8 cellular contexts compared by ENCODE assay signal in genomic region chr1:12153181-12153785, GRCh38. TPM values are rescaled to one million over a fixed set of nuclear protein-coding genes. Genes with fewer than 3 reads are reported as not detected.
DNase-seq lines count a peak whose midpoint lies in the region; ATAC-seq and TF ChIP-seq lines count a peak whose summit lies in the region.

No MANE protein-coding gene starts in this region.

- POLR2A ChIA-PET in activated CD8-positive, alpha-beta T cell treated with anti-CD3 and anti-CD28 coated beads for 36 hours (lab: Charles Lee): interaction anchor here (0.9 to 1.4 kb wide), 3 partner anchors 13 to 245 kb away, joined by 4 to 5 read pairs (median 4); partner anchors contain the start of gene TNFRSF1B

- H3K4me3 ChIP-seq in right cardiac atrium (ENCODE audit: low read length) (no peak overlapping the region), thyroid gland (replicated peaks in 1 of 3) (no peak overlapping the region)

- no peak overlapping the region for H3K4me3 Mint-ChIP-seq in activated CD8-positive, alpha-beta T cell treated with anti-CD3 and anti-CD28 coated beads for 36 hours

- H3K9me3 Mint-ChIP-seq in activated CD8-positive, alpha-beta T cell treated with anti-CD3 and anti-CD28 coated beads for 36 hours: peaks cover 20% of the 10 kb centered on the region

- H3K27me3 ChIP-seq in right cardiac atrium (ENCODE audit: control insufficient read depth, insufficient read depth): no peaks in the 10 kb centered on the region
- no peaks in the 10 kb centered on the region for H3K27me3 ChIP-seq in thyroid gland

- peak overlapping the region; percentile 86 for H3K27ac ChIP-seq in right cardiac atrium (ENCODE audit: low read length)
- peak overlapping the region in 2 of 3 donors; percentile 17 to 47 for H3K27ac ChIP-seq in thyroid gland

- H3K36me3 ChIP-seq in thyroid gland: no peaks in the 10 kb centered on the region

- peak in 1 of 2 donors; percentile 16 for TF ChIP-seq POLR2A in thyroid gland (IDR thresholded peaks at IDR 0.05)

- H3K4me1 ChIP-seq in right cardiac atrium (ENCODE audit: control insufficient read depth, insufficient read depth, low read length): peaks cover 14% of the 10 kb centered on the region
- H3K4me1 ChIP-seq in thyroid gland: peaks cover 30 to 49% of the 10 kb centered on the region in 2 donors

- peak; percentile 88 for DNase-seq in CD1c-positive myeloid dendritic cell (ENCODE audit: extremely low spot score)
- DNase-seq in activated CD8-positive, alpha-beta T cell treated with anti-CD3 and anti-CD28 coated beads for 36 hours: peak; percentile 32
- peak; percentile 67 to 83 (median 77) for DNase-seq in right cardiac atrium
- peak in 1 of 2 donors; percentile 36 for DNase-seq in thyroid gland
- DNase-seq in superior temporal gyrus (ENCODE audit: extremely low spot score): no peak
- DNase-seq in activated CD8-positive, alpha-beta memory T cell treated with anti-CD3 and anti-CD28 coated beads, Interleukin-2, amount 50 U/mL, for 48 hours: no peak

- ATAC-seq in HG03196 (IDR thresholded peaks at IDR 0.05; ENCODE audit: unreplicated experiment) (peak; percentile 37), right cardiac atrium (peak; percentile 78 to 83), HG03460 (IDR thresholded peaks at IDR 0.05; ENCODE audit: unreplicated experiment) (no peak)
- ATAC-seq in activated CD8-positive, alpha-beta T cell treated with anti-CD3 and anti-CD28 coated beads for 36 hours: peak; percentile 3

- CTCF ChIA-PET in activated CD8-positive, alpha-beta T cell treated with anti-CD3 and anti-CD28 coated beads for 36 hours (lab: Charles Lee): interaction anchor here (2.7 kb wide), 1 partner anchor 29 kb away, joined by 12 read pairs; no protein-coding TSS in a partner anchor

- peaks cover 89% of the 10 kb centered on the region for H3K4me1 Mint-ChIP-seq in activated CD8-positive, alpha-beta T cell treated with anti-CD3 and anti-CD28 coated beads for 36 hours (ENCODE audit: low read depth)

- H3K27ac Mint-ChIP-seq in activated CD8-positive, alpha-beta T cell treated with anti-CD3 and anti-CD28 coated beads for 36 hours: peak overlapping the region; percentile 25

- no peaks in the 10 kb centered on the region for H3K9me3 ChIP-seq in right cardiac atrium (ENCODE audit: control insufficient read depth, low read length)
- no peaks in the 10 kb centered on the region for H3K9me3 ChIP-seq in thyroid gland

- no peaks in the 10 kb centered on the region for H3K27me3 Mint-ChIP-seq in activated CD8-positive, alpha-beta T cell treated with anti-CD3 and anti-CD28 coated beads for 36 hours

- peaks cover 29% of the 10 kb centered on the region for H3K36me3 Mint-ChIP-seq in activated CD8-positive, alpha-beta T cell treated with anti-CD3 and anti-CD28 coated beads for 36 hours (ENCODE audit: low read depth)

- no peak for TF ChIP-seq CTCF in activated CD8-positive, alpha-beta T cell treated with anti-CD3 and anti-CD28 coated beads for 36 hours (IDR thresholded peaks at IDR 0.05)
- no peak for TF ChIP-seq CTCF in thyroid gland (IDR thresholded peaks at IDR 0.05)

- WGBS in right cardiac atrium: 56% methylated on average over 13 of the region's 13 CpGs
- 55 to 73% methylated on average over 12 to 13 of the region's 13 CpGs for WGBS in thyroid gland, 2 donors

- intact Hi-C loops in activated CD8-positive, alpha-beta T cell treated with anti-CD3 and anti-CD28 coated beads for 36 hours (cut with micrococcal nuclease): no loop called here
- intact Hi-C loops in right cardiac atrium (cut with DNase I): no loop called here
- intact Hi-C loops in thyroid gland (cut with DNase I): no loop called here

RNA-seq across cellular contexts. Expression of gene TNFRSF1B, which starts 13.5 kb away (rescaled TPM):
- total RNA-seq in activated CD8-positive, alpha-beta T cell treated with anti-CD3 and anti-CD28 coated beads for 36 hours: 100 to 1,000 TPM; 173 to 191 TPM
- total RNA-seq in right cardiac atrium: 10 to 100 TPM; 17.9 to 25.4 (median 20.8) TPM
- 11.6 TPM for polyA plus RNA-seq in right cardiac atrium
- 10 to 100 TPM in 2 of 4 donors, 1 to 10 TPM in 2; 4.4 to 20.4 (median 9.0) TPM for total RNA-seq in thyroid gland

Comparison
In these comparisons a context has a peak if more than half of its experiments do, and no peak if none do; other contexts are left out.
1. DNase-seq: peak in CD1c-positive myeloid dendritic cell (single experiment), activated CD8-positive, alpha-beta T cell treated with anti-CD3 and anti-CD28 coated beads for 36 hours (single experiment) and right cardiac atrium (3 of 3); none in superior temporal gyrus (single experiment) and activated CD8-positive, alpha-beta memory T cell treated with anti-CD3 and anti-CD28 coated beads, Interleukin-2, amount 50 U/mL, for 48 hours (single experiment).
2. RNA of gene TNFRSF1B, which starts 13.5 kb away (total RNA-seq): 173 to 191 TPM in activated CD8-positive, alpha-beta T cell treated with anti-CD3 and anti-CD28 coated beads for 36 hours; 17.9 to 25.4 TPM in right cardiac atrium and 4.4 to 20.4 TPM in thyroid gland; every median in the first group is over 4 times any median in the second.